In the genomic region with DNA sequence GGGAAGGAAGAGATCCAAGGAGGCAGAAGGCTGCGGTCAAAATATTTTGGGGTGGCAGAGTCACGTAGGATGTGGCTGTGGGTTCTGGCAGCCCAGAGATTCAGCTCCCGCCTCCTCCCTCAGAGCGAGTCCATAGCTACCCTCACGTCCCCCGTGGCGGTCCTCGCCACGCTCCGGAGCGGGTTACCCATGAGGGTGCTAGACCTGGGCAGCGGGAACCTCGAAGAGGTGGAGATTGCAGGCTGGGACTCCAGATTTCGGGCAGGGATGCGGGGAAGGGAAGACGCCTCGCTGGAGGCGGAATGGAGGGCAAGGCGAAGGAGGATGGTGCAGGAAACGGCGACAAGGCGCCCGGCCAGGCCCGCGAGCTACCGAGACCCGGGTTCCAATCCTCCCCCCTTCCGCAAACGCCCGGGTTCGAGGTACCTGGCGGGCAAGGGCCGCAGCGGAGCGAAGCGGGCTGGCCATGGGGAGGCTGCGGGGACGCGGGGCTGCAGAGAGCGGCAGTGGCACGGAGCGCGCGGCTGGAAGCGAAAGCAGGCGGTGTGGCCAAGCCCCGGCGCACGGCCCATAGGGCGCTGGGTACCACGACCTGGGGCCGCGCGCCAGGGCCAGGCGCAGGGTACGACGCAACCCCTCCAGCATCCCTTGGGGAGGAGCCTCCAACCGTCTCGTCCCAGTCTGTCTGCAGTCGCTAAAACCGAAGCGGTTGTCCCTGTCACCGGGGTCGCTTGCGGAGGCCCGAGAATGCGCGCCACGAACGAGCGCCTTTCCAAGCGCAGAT, we compare ENCODE assay signal across 8 cellular contexts. TPM values are rescaled to one million over a fixed set of nuclear protein-coding genes. Genes with fewer than 3 reads are reported as not detected.
A peak's percentile ranks its signal among the peaks of the same experiment; 100 is the strongest.
DNase-seq lines count a peak whose midpoint lies in the region; ATAC-seq and TF ChIP-seq lines count a peak whose summit lies in the region.

No MANE protein-coding gene starts in this region.

- H3K4me1 ChIP-seq in Peyer's patch, result no peaks in the 10 kb centered on the region

- peaks cover 9 to 17% of the 10 kb centered on the region in 2 donors for H3K4me1 Mint-ChIP-seq in effector memory CD8-positive, alpha-beta T cell (ENCODE audit: low read depth in 2 of 2)
- H3K4me1 Mint-ChIP-seq in memory B cell, result peaks cover 9% of the 10 kb centered on the region
- peaks cover 42% of the 10 kb centered on the region for H3K4me1 Mint-ChIP-seq in stimulated activated naive CD8-positive, alpha-beta T cell treated with anti-CD3 and anti-CD28 coated beads, Interleukin-15, amount 100 ng/mL, for 72 hours

- H3K27me3 ChIP-seq in AG04450 (ENCODE audit: control insufficient read depth, insufficient read depth, low read length) (no peaks in the 10 kb centered on the region), Peyer's patch (no peaks in the 10 kb centered on the region), WERI-Rb-1 (ENCODE audit: insufficient read depth, low read depth, severe bottlenecking) (no peaks in the 10 kb centered on the region)

- H3K36me3 Mint-ChIP-seq in effector memory CD8-positive, alpha-beta T cell (ENCODE audit: insufficient read depth), result no peaks in the 10 kb centered on the region
- H3K36me3 Mint-ChIP-seq in memory B cell, result no peaks in the 10 kb centered on the region

- CTCF ChIA-PET in AG04450 (lab: Charles Lee), result no interaction called here

- no peak for DNase-seq in AG04450 (ENCODE audit: low read depth, low spot score)
- peak in 1 of 3 donors; percentile 52 for DNase-seq in Peyer's patch
- no peak for DNase-seq in effector memory CD8-positive, alpha-beta T cell
- DNase-seq in memory B cell (ENCODE audit: low spot score in 2 of 2), result peak in 1 of 2 donors; percentile 30
- peak; percentile 20 to 27 for DNase-seq in stimulated activated naive CD8-positive, alpha-beta T cell treated with anti-CD3 and anti-CD28 coated beads, Interleukin-15, amount 100 ng/mL, for 72 hours
- no peak for DNase-seq in HT-29 (ENCODE audit: low spot score)
- DNase-seq in WERI-Rb-1, result no peak

- peaks cover 0 to 15% of the 10 kb centered on the region in 2 donors for H3K27me3 Mint-ChIP-seq in effector memory CD8-positive, alpha-beta T cell
- H3K27me3 Mint-ChIP-seq in memory B cell, result peaks cover 8% of the 10 kb centered on the region
- peaks cover 29% of the 10 kb centered on the region for H3K27me3 Mint-ChIP-seq in stimulated activated naive CD8-positive, alpha-beta T cell treated with anti-CD3 and anti-CD28 coated beads, Interleukin-15, amount 100 ng/mL, for 72 hours

- ATAC-seq in GM19372 (IDR thresholded peaks at IDR 0.05; ENCODE audit: low read depth, unreplicated experiment) (peak; percentile 53), memory B cell (ENCODE audit: low read depth) (peak; percentile 64)
- peak; percentile 51 for ATAC-seq in effector memory CD8-positive, alpha-beta T cell (replicated peaks)
- peak; percentile 65 for ATAC-seq in stimulated activated naive CD8-positive, alpha-beta T cell treated with anti-CD3 and anti-CD28 coated beads, Interleukin-15, amount 100 ng/mL, for 72 hours

- H3K27ac ChIP-seq in AG04450 (ENCODE audit: low read depth, low read length) (peak overlapping the region; percentile 47), Peyer's patch (peak overlapping the region; percentile 32 to 47 (median 43)), WERI-Rb-1 (no peak overlapping the region)

- no peak overlapping the region for H3K27ac Mint-ChIP-seq in effector memory CD8-positive, alpha-beta T cell
- H3K27ac Mint-ChIP-seq in memory B cell, result no peak overlapping the region
- H3K27ac Mint-ChIP-seq in stimulated activated naive CD8-positive, alpha-beta T cell treated with anti-CD3 and anti-CD28 coated beads, Interleukin-15, amount 100 ng/mL, for 72 hours, result peak overlapping the region in 1 of 2 donors; percentile 82

- no peaks in the 10 kb centered on the region for H3K9me3 Mint-ChIP-seq in effector memory CD8-positive, alpha-beta T cell
- no peaks in the 10 kb centered on the region for H3K9me3 Mint-ChIP-seq in memory B cell
- no peaks in the 10 kb centered on the region for H3K9me3 Mint-ChIP-seq in stimulated activated naive CD8-positive, alpha-beta T cell treated with anti-CD3 and anti-CD28 coated beads, Interleukin-15, amount 100 ng/mL, for 72 hours

- no peaks in the 10 kb centered on the region; the same call in 1 of the 2 replicates for H3K9me3 ChIP-seq in AG04450 (ENCODE audit: control insufficient read depth, insufficient read depth, low read length)
- H3K9me3 ChIP-seq in Peyer's patch, result no peaks in the 10 kb centered on the region
- no peaks in the 10 kb centered on the region for H3K9me3 ChIP-seq in WERI-Rb-1 (ENCODE audit: severe bottlenecking)

- H3K4me3 Mint-ChIP-seq in effector memory CD8-positive, alpha-beta T cell, result peak overlapping the region; percentile 82 to 87
- H3K4me3 Mint-ChIP-seq in memory B cell, result peak overlapping the region; percentile 91
- peak overlapping the region; percentile 95 to 96 for H3K4me3 Mint-ChIP-seq in stimulated activated naive CD8-positive, alpha-beta T cell treated with anti-CD3 and anti-CD28 coated beads, Interleukin-15, amount 100 ng/mL, for 72 hours

- POLR2A ChIA-PET in AG04450 (lab: Yijun Ruan, JAX), result interaction anchor here (0.6 to 1.9 kb wide), 3 partner anchors 8 to 45 kb away, joined by 3 to 7 read pairs (median 4); no protein-coding TSS in a partner anchor

- H3K4me3 ChIP-seq in AG04450 (ENCODE audit: low read depth, low read length) (peak overlapping the region; percentile 60), Peyer's patch (peak overlapping the region; percentile 31 to 53 (median 38)), WERI-Rb-1 (ENCODE audit: low read depth, low read length) (no peak overlapping the region)

- TF ChIP-seq POLR2A in Peyer's patch (IDR thresholded peaks at IDR 0.05), result no peak

- no peaks in the 10 kb centered on the region for H3K36me3 ChIP-seq in Peyer's patch
- no peaks in the 10 kb centered on the region for H3K36me3 ChIP-seq in WERI-Rb-1

- TF ChIP-seq CTCF in AG04450 (IDR thresholded peaks at IDR 0.05; ENCODE audit: low read depth, low read length) (no peak), Peyer's patch (IDR thresholded peaks at IDR 0.05) (no peak), WERI-Rb-1 (IDR thresholded peaks at IDR 0.05; ENCODE audit: low read depth, low read length) (no peak)

RNA-seq across cellular contexts. Expression of a gene that starts 46.2 kb away (rescaled TPM):
- 61.1 and 62.8 TPM in 2 replicates for polyA plus RNA-seq in AG04450 (2011; rRNA removed)
- 116 and 172 TPM in 2 replicates for polyA minus RNA-seq in AG04450 (2011; rRNA and poly(A)+ RNA removed)
- 10 to 100 TPM in 3 of 4 donors, 1 to 10 TPM in 1; 3.9 to 36.3 (median 13.7) TPM for total RNA-seq in Peyer's patch
- not detected in 2 replicates for total RNA-seq in HT-29 (2014; rRNA removed; shearing (Covaris generic))

Comparison
In these comparisons a context has a peak if more than half of its experiments do, and no peak if none do; other contexts are left out.
1. DNase-seq: peak in stimulated activated naive CD8-positive, alpha-beta T cell treated with anti-CD3 and anti-CD28 coated beads, Interleukin-15, amount 100 ng/mL, for 72 hours (2 of 2); none in AG04450 (single experiment), effector memory CD8-positive, alpha-beta T cell (0 of 3), HT-29 (single experiment) and WERI-Rb-1 (single experiment).
2. Peak in every context shown above with its lines, with median percentiles within 50 percentile points of each other: ATAC-seq and H3K4me3 Mint-ChIP-seq.